11 cellular contexts compared by ENCODE assay signal in the genomic region with DNA sequence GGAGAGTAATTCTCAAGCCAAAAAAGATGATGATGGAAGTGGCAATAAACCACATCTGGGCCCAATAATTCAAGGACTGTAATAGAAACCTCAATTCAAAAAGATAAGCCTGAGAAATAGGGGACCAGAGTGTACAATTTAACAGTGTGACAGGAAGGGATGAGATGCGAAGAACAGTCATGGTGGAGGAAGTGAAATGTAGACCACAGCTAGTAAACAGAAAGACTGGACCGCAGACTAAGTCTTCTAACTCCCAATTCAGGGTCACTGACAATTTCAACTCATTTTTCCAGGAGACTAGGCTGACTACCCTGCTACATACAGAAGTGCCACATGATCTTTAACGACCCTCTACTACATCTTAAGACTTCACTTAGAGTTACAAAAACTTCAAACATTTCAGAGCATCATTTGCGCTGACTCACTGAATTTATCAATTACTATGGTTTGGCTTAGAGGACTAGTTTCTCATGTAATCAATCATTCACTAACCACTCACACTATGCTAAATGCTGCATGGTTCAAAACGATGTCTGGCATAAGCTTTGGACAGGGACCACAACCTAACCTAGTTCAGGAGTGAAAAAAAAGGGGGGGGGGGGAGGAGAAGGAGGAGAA. TPM values are rescaled to one million over a fixed set of nuclear protein-coding genes. Genes with fewer than 3 reads are reported as not detected.
DNase-seq lines count a peak whose midpoint lies in the region; ATAC-seq and TF ChIP-seq lines count a peak whose summit lies in the region.
"Had no signal": no experiment of that assay in that cellular context is flagged by ENCODE, and none has a peak within 500 bp of the region (broad histone marks: within the 10 kb centered on the region; RNA-seq: fewer than 3 reads in every experiment).

No MANE protein-coding gene starts in this region.

- intact Hi-C loops in Calu3 (cut with micrococcal nuclease; ENCODE audit: unreplicated experiment) (loop anchor here (5.0 kb wide), 1 partner anchor 84 kb away; no protein-coding TSS in a partner anchor), uterus (cut with DNase I; ENCODE audit: low total_unique reads) (no loop called here)

- no peak overlapping the region for H3K4me3 Mint-ChIP-seq in Calu3 (ENCODE audit: low read depth, unreplicated experiment)
- peak overlapping the region; percentile 71 for H3K4me3 Mint-ChIP-seq in activated naive CD8-positive, alpha-beta T cell

- H3K9me3 Mint-ChIP-seq in Calu3 (ENCODE audit: low read depth, unreplicated experiment) = no peaks in the 10 kb centered on the region
- no peaks in the 10 kb centered on the region for H3K9me3 Mint-ChIP-seq in activated naive CD8-positive, alpha-beta T cell (ENCODE audit: low read depth)

- ATAC-seq in GM19463 (IDR thresholded peaks at IDR 0.05; ENCODE audit: unreplicated experiment) (peak; percentile 85), HG03135 (IDR thresholded peaks at IDR 0.05; ENCODE audit: unreplicated experiment) (peak; percentile 71)

- H3K9me3 ChIP-seq in uterus = no peaks in the 10 kb centered on the region
- H3K9me3 ChIP-seq: prostate gland, suprapubic skin had no signal

- H3K4me1 ChIP-seq in uterus = peaks cover 6 to 10% of the 10 kb centered on the region in 2 donors

- no peaks in the 10 kb centered on the region for H3K36me3 Mint-ChIP-seq in Calu3 (ENCODE audit: insufficient read depth, unreplicated experiment)
- H3K36me3 Mint-ChIP-seq in activated naive CD8-positive, alpha-beta T cell = peaks cover 2% of the 10 kb centered on the region

- H3K27me3 ChIP-seq in uterus = no peaks in the 10 kb centered on the region
- H3K27me3 ChIP-seq: suprapubic skin had no signal

- DNase-seq in Calu3 = no peak
- no peak for DNase-seq in NCI-H2107 (lab: John Stamatoyannopoulos, UW)
- no peak for DNase-seq in uterus
- no peak for DNase-seq in NCI-H187 treated with DMSO at 0.1 percent for 48 hours (lab: John Stamatoyannopoulos, UW)
- no peak for DNase-seq in pons (ENCODE audit: low spot score)
- DNase-seq: NCI-H2029 had no signal

- TF ChIP-seq CTCF in Calu3 (IDR thresholded peaks at IDR 0.05; ENCODE audit: unreplicated experiment) = no peak
- no peak for TF ChIP-seq CTCF in uterus (IDR thresholded peaks at IDR 0.05)

- no peaks in the 10 kb centered on the region for H3K36me3 ChIP-seq in uterus
- H3K36me3 ChIP-seq: prostate gland, suprapubic skin had no signal

- TF ChIP-seq POLR2A in uterus (IDR thresholded peaks at IDR 0.05) = no peak

- CTCF ChIA-PET in Calu3 (lab: Charles Lee) = interaction anchor here (0.5 to 0.6 kb wide), 3 partner anchors 13 to 387 kb away, joined by 3 to 6 read pairs (median 6); no protein-coding TSS in a partner anchor

- peaks cover 52% of the 10 kb centered on the region for H3K4me1 Mint-ChIP-seq in Calu3 (ENCODE audit: low read depth, unreplicated experiment)
- peaks cover 96% of the 10 kb centered on the region for H3K4me1 Mint-ChIP-seq in activated naive CD8-positive, alpha-beta T cell (ENCODE audit: low read depth)

- peak overlapping the region; percentile 4 for H3K27ac Mint-ChIP-seq in Calu3 (ENCODE audit: unreplicated experiment)
- H3K27ac Mint-ChIP-seq in activated naive CD8-positive, alpha-beta T cell = peak overlapping the region; percentile 64

- no TSS peak for BruUV-seq in Calu3 (replicated peaks; lab: Mats Ljungman, UMichigan)

- no peak overlapping the region for H3K4me3 ChIP-seq in uterus
- H3K4me3 ChIP-seq: prostate gland, suprapubic skin had no signal

- no peak overlapping the region for H3K27ac ChIP-seq in uterus
- H3K27ac ChIP-seq: prostate gland, suprapubic skin had no signal

- H3K27me3 Mint-ChIP-seq in Calu3 (ENCODE audit: unreplicated experiment) = no peaks in the 10 kb centered on the region
- H3K27me3 Mint-ChIP-seq in activated naive CD8-positive, alpha-beta T cell = no peaks in the 10 kb centered on the region

RNA-seq across cellular contexts. Expression of a gene that starts 9.0 kb away (rescaled TPM):
- 81.1 and 89.3 TPM in 2 replicates for total RNA-seq in Calu3 (2022)
- 100 to 1,000 TPM in 2 of 4 donors, 10 to 100 TPM in 2; 37.4 to 126 (median 97.5) TPM for total RNA-seq in uterus
